Comparison of ENCODE assay signal across 21 cellular contexts in genomic region chr11:3412837-3413236, GRCh38. TPM values are rescaled to one million over a fixed set of nuclear protein-coding genes. Genes with fewer than 3 reads are reported as not detected.
A peak's percentile ranks its signal among the peaks of the same experiment; 100 is the strongest.
DNase-seq lines count a peak whose midpoint lies in the region; ATAC-seq, FAIRE-seq and TF ChIP-seq lines count a peak whose summit lies in the region.
"Had no signal": no experiment of that assay in that cellular context is flagged by ENCODE, and none has a peak within 500 bp of the region (broad histone marks: within the 10 kb centered on the region; RNA-seq: fewer than 3 reads in every experiment).

No MANE protein-coding gene starts in this region.

- no peak overlapping the region for H3K27ac Mint-ChIP-seq in HFFc6
- H3K27ac Mint-ChIP-seq: B cell; CD4-positive, alpha-beta T cell; CD8-positive, alpha-beta T cell had no signal

- H3K27me3 ChIP-seq in H1 (replicated peaks in 1 of 4; ENCODE audit: control insufficient read depth in 3 of 4, extremely low read depth in 1 of 4, insufficient read depth in 3 of 4, low read length in 3 of 4) (no peaks in the 10 kb centered on the region), body of pancreas (no peaks in the 10 kb centered on the region)
- H3K27me3 ChIP-seq: BLaER1 treated with 17β-estradiol and CSF1 and Interleukin-3, amounts not matched to agents 10 nM and 100 nM had no signal

- peaks cover 7% of the 10 kb centered on the region for H3K27me3 Mint-ChIP-seq in HFFc6 (ENCODE audit: insufficient read depth)
- H3K27me3 Mint-ChIP-seq: B cell; CD4-positive, alpha-beta T cell had no signal

- TF ChIP-seq CTCF in H1 (IDR thresholded peaks at IDR 0.05; ENCODE audit: control extremely low read depth in 1 of 3, insufficient read depth in 1 of 3, low read depth in 1 of 3, low read length in 3 of 3) (no peak), HFFc6 (IDR thresholded peaks at IDR 0.05) (no peak), body of pancreas (IDR thresholded peaks at IDR 0.05) (no peak)

- H2BK12ac ChIP-seq in H1 (ENCODE audit: low read depth, low read length), result no peak overlapping the region

- intact Hi-C loops in cardiac septum (cut with DNase I), result loop anchor here (10.0 kb wide), 1 partner anchor 68 kb away; no protein-coding TSS in a partner anchor
- intact Hi-C loops in Right ventricle myocardium inferior (cut with DNase I), result loop anchor here (10.0 kb wide), 1 partner anchor 68 kb away; no protein-coding TSS in a partner anchor
- intact Hi-C loops in body of pancreas (cut with DNase I), result no loop called here

- peaks cover 3 to 16% (median 4%) of the 10 kb centered on the region in 4 experiments; a peak in 6 of 8 replicates for H3K36me3 ChIP-seq in H1 (ENCODE audit: control insufficient read depth in 2 of 4, insufficient read depth in 4 of 4, low read length in 3 of 4)
- H3K36me3 ChIP-seq in body of pancreas (replicated peaks in 1 of 2; ENCODE audit: insufficient read depth in 1 of 2, low read depth in 2 of 2), result no peaks in the 10 kb centered on the region
- H3K36me3 ChIP-seq: BLaER1 treated with 17β-estradiol and CSF1 and Interleukin-3, amounts not matched to agents 10 nM and 100 nM had no signal

- TF ChIP-seq POLR2A in H1 (IDR thresholded peaks at IDR 0.05; ENCODE audit: control extremely low read depth in 1 of 2, low read depth in 2 of 2, low read length in 2 of 2) (no peak), body of pancreas (IDR thresholded peaks at IDR 0.05) (no peak)

- H3K23me2 ChIP-seq in H1 (ENCODE audit: low read depth, low read length), result no peaks in the 10 kb centered on the region

- H3K9me3 ChIP-seq in H1 (ENCODE audit: insufficient read depth in 2 of 2, low read depth in 1 of 2, low read length in 1 of 2) (no peaks in the 10 kb centered on the region), body of pancreas (no peaks in the 10 kb centered on the region)
- H3K9me3 ChIP-seq: A549; BLaER1 treated with 17β-estradiol and CSF1 and Interleukin-3, amounts not matched to agents 10 nM and 100 nM; Caco-2 had no signal

- no peak overlapping the region for H2BK15ac ChIP-seq in H1 (ENCODE audit: low read length)

- H3K27ac ChIP-seq in H1 (ENCODE audit: low read depth, low read length) (no peak overlapping the region), body of pancreas (no peak overlapping the region)
- H3K27ac ChIP-seq: 22Rv1; A549; BLaER1 treated with 17β-estradiol and CSF1 and Interleukin-3, amounts not matched to agents 10 nM and 100 nM; C4-2B had no signal

- H3K4me2 ChIP-seq in H1 (ENCODE audit: insufficient read depth in 1 of 2, low read depth in 2 of 2, low read length in 2 of 2), result no peak overlapping the region
- H3K4me2 ChIP-seq: A549; BLaER1 treated with 17β-estradiol and CSF1 and Interleukin-3, amounts not matched to agents 10 nM and 100 nM had no signal

- DNase-seq in cardiac septum (ENCODE audit: low spot score) (peak; percentile 50), Right ventricle myocardium inferior (ENCODE audit: missing footprints) (no peak), H1 (ENCODE audit: low read depth in 1 of 2, low spot score in 2 of 2) (no peak), HFFc6 (no peak), body of pancreas (no peak)
- DNase-seq: AML-193; Caco-2; Calu3; CD4-positive, alpha-beta T cell; CD8-positive, alpha-beta T cell; DMS79 treated with DMSO at 0.1 percent for 48 hours; GF-D8 had no signal

- POLR2A ChIA-PET in H1 (lab: Charles Lee; ENCODE audit: partially characterized antibody), result interaction anchor here (0.8 to 4.5 kb wide), 3 partner anchors 32 to 72 kb away, joined by 3 to 15 read pairs (median 10); partner anchors contain the start of gene ZNF195

- CTCF ChIA-PET in H1 (lab: Charles Lee; ENCODE audit: partially characterized antibody), result interaction anchor here (0.9 to 2.3 kb wide), 2 partner anchors 31 to 72 kb away, joined by 4 to 8 read pairs; no protein-coding TSS in a partner anchor

- no peak overlapping the region for H3K14ac ChIP-seq in H1 (ENCODE audit: insufficient read length)

- no peak for FAIRE-seq in H1 (lab: Jason Lieb, UNC)
- FAIRE-seq: A549, D721Med, G401.6, GM12891, GM19239 had no signal

- H3K4me3 Mint-ChIP-seq in HFFc6, result no peak overlapping the region
- H3K4me3 Mint-ChIP-seq: B cell; CD4-positive, alpha-beta T cell; CD8-positive, alpha-beta T cell had no signal

- no peak overlapping the region for H4K91ac ChIP-seq in H1 (replicated peaks; ENCODE audit: insufficient read length, low read length)

- H3K56ac ChIP-seq in H1 (replicated peaks; ENCODE audit: insufficient read length, low read depth, low read length), result no peak overlapping the region

- H4K5ac ChIP-seq in H1 (ENCODE audit: insufficient read length, low read depth, low read length), result no peak overlapping the region

- H4K8ac ChIP-seq in H1 (ENCODE audit: extremely low read depth, insufficient read depth, low read length), result no peak overlapping the region

- peaks cover 0 to 5% of the 10 kb centered on the region in 2 experiments; a peak in 1 of 4 replicates for H3K79me2 ChIP-seq in H1 (ENCODE audit: control insufficient read depth in 1 of 2, insufficient read depth in 2 of 2, low read length in 2 of 2)

- peaks cover 29% of the 10 kb centered on the region for H3K4me1 Mint-ChIP-seq in HFFc6 (ENCODE audit: low read depth)

- H3K23ac ChIP-seq in H1 (ENCODE audit: insufficient read length), result no peak overlapping the region

- ATAC-seq in Right ventricle myocardium inferior (no peak), body of pancreas (no peak)
- ATAC-seq: A549; CD8-positive, alpha-beta T cell had no signal

- no peak for TF ChIP-seq RAD21 in H1 (IDR thresholded peaks at IDR 0.05 in 1 of 2, conservative IDR thresholded peaks at IDR 0.05 in 1 of 2; ENCODE audit: low read depth in 2 of 2, low read length in 2 of 2)

- H3K4me3 ChIP-seq in H1 (ENCODE audit: extremely low read depth in 1 of 4, insufficient read depth in 2 of 4, low read depth in 3 of 4, low read length in 4 of 4), result no peak overlapping the region
- no peak overlapping the region for H3K4me3 ChIP-seq in body of pancreas
- H3K4me3 ChIP-seq: A549; BLaER1 treated with 17β-estradiol and CSF1 and Interleukin-3, amounts not matched to agents 10 nM and 100 nM had no signal

- no peak overlapping the region for H2BK5ac ChIP-seq in H1 (ENCODE audit: low read depth, low read length)

- H3K4ac ChIP-seq in H1 (replicated peaks; ENCODE audit: insufficient read length, low read depth, low read length), result no peak overlapping the region

- no peak overlapping the region for H3K9ac ChIP-seq in H1 (replicated peaks in 1 of 4; ENCODE audit: extremely low read depth in 1 of 4, low read depth in 3 of 4, low read length in 3 of 4)
- H3K9ac ChIP-seq: BLaER1 treated with 17β-estradiol and CSF1 and Interleukin-3, amounts not matched to agents 10 nM and 100 nM had no signal

- no peak overlapping the region for H2BK120ac ChIP-seq in H1 (replicated peaks; ENCODE audit: low read depth, low read length)

- H3K9me3 Mint-ChIP-seq in HFFc6, result no peaks in the 10 kb centered on the region
- H3K9me3 Mint-ChIP-seq: CD4-positive, alpha-beta T cell; CD8-positive, alpha-beta T cell had no signal

- TF ChIP-seq EP300 in H1 (IDR thresholded peaks at IDR 0.05; ENCODE audit: borderline replicate concordance in 1 of 2, low read depth in 2 of 2, low read length in 2 of 2), result no peak

- no peaks in the 10 kb centered on the region for H3K79me1 ChIP-seq in H1 (ENCODE audit: low read depth, low read length)

- H4K20me1 ChIP-seq in H1 (replicated peaks in 1 of 2; ENCODE audit: control insufficient read depth in 1 of 2, insufficient read depth in 2 of 2, low read length in 2 of 2), result no peaks in the 10 kb centered on the region
- H4K20me1 ChIP-seq: BLaER1 treated with 17β-estradiol and CSF1 and Interleukin-3, amounts not matched to agents 10 nM and 100 nM had no signal

- H3K18ac ChIP-seq in H1 (ENCODE audit: extremely low read depth, low read length), result no peak overlapping the region

- H2BK20ac ChIP-seq in H1 (ENCODE audit: low read length), result no peak overlapping the region

- H2AFZ ChIP-seq in H1 (ENCODE audit: low read length), result no peak overlapping the region

- H2AK5ac ChIP-seq in H1 (ENCODE audit: low read depth, low read length), result no peak overlapping the region

- WGBS in H1 (ENCODE audit: extremely low coverage in 1 of 2, insufficient coverage in 1 of 2, insufficient read length in 1 of 2, insufficient replicate concordance in 2 of 2, low coverage in 1 of 2, low lambda C conversion rate in 2 of 2, missing lambda C conversion rate in 1 of 2), 2 experiments, result 86% methylated on average over 14 of the region's 15 CpGs; no CpG with 5 or more reads in 1 of the 2 experiments
- WGBS in body of pancreas, 2 donors, result 62 to 100% methylated on average over 2 to 14 of the region's 15 CpGs

- no peaks in the 10 kb centered on the region for H3K36me3 Mint-ChIP-seq in HFFc6 (ENCODE audit: low read depth)
- H3K36me3 Mint-ChIP-seq: CD8-positive, alpha-beta T cell had no signal

- H3K4me1 ChIP-seq in H1 (replicated peaks in 1 of 4; ENCODE audit: control insufficient read depth in 3 of 4, insufficient read depth in 4 of 4, low read length in 3 of 4), result no peaks in the 10 kb centered on the region
- peaks cover 7% of the 10 kb centered on the region for H3K4me1 ChIP-seq in body of pancreas
- H3K4me1 ChIP-seq: A549, Caco-2 had no signal

TF ChIP-seq in H1, 55 proteins besides CTCF, POLR2A, EP300 and RAD21:
- no peak for TF ChIP-seq KDM1A (IDR thresholded peaks at IDR 0.05; ENCODE audit: borderline replicate concordance, low read length)
- TF ChIP-seq HDAC6 (IDR thresholded peaks at IDR 0.05; ENCODE audit: low read depth, low read length), result no peak
- TF ChIP-seq POLR2AphosphoS5 (IDR thresholded peaks at IDR 0.05; ENCODE audit: low read depth, low read length), result peak; percentile 34; the same call in 1 of the 2 replicates
- TF ChIP-seq KDM4A (IDR thresholded peaks at IDR 0.05; ENCODE audit: low read depth, low read length, severe bottlenecking), result no peak
- no peak for TF ChIP-seq BACH1 (IDR thresholded peaks at IDR 0.05; ENCODE audit: low read length)
- TF ChIP-seq SAP30 (IDR thresholded peaks at IDR 0.05; ENCODE audit: insufficient read depth, insufficient replicate concordance, low read length), result no peak

RNA-seq across cellular contexts. Expression of gene ZNF195, which starts 33.9 kb away (rescaled TPM):
- total RNA-seq in cardiac septum, result 8.2 TPM
- 9.1 TPM for total RNA-seq in Right ventricle myocardium inferior
- 80.5 and 88.6 TPM in 2 replicates for total RNA-seq in H1 (2021; fragmentation: NEBNext Ultra II Directional; extraction: Animal tissue kit (Norgen Biotek cat#: 25700))
- 23.4 and 23.9 TPM in 2 replicates for polyA plus RNA-seq in H1 (2011; rRNA removed)
- polyA plus RNA-seq in H1 (2011; cell fraction: cytosol; rRNA removed), result 36.6 TPM
- polyA plus RNA-seq in H1 (2011; cell fraction: nucleus; rRNA removed), result 53.3 TPM
- polyA plus RNA-seq in H1 (2012, experiment 1 of 2), result 50.4 to 66.5 TPM (median 58.0 TPM) in 4 replicates
- 3.1 TPM for polyA plus RNA-seq in H1 (2012, experiment 2 of 2)
- polyA plus RNA-seq in H1 (2013, experiment 1 of 2), result 73.9 TPM
- 70.1 TPM for polyA plus RNA-seq in H1 (2013, experiment 2 of 2)
- 98.3 and 120 TPM in 2 replicates for polyA minus RNA-seq in H1 (2011; rRNA and poly(A)+ RNA removed)
- polyA minus RNA-seq in H1 (2011; cell fraction: cytosol; rRNA and poly(A)+ RNA removed), result 69.8 TPM
- 194 TPM for polyA minus RNA-seq in H1 (2011; cell fraction: nucleus; rRNA and poly(A)+ RNA removed)
- total RNA-seq in HFFc6 (2021; fragmentation: NEBNext Ultra II Directional; extraction: Animal tissue kit (Norgen Biotek cat#: 25700)), result 10 to 100 TPM; 16.9 to 22.4 (median 18.4) TPM
- 10 to 100 TPM; 14.5 to 23.9 TPM for total RNA-seq in body of pancreas
